Comparison of ENCODE assay signal across 1 cellular context in the genomic region with DNA sequence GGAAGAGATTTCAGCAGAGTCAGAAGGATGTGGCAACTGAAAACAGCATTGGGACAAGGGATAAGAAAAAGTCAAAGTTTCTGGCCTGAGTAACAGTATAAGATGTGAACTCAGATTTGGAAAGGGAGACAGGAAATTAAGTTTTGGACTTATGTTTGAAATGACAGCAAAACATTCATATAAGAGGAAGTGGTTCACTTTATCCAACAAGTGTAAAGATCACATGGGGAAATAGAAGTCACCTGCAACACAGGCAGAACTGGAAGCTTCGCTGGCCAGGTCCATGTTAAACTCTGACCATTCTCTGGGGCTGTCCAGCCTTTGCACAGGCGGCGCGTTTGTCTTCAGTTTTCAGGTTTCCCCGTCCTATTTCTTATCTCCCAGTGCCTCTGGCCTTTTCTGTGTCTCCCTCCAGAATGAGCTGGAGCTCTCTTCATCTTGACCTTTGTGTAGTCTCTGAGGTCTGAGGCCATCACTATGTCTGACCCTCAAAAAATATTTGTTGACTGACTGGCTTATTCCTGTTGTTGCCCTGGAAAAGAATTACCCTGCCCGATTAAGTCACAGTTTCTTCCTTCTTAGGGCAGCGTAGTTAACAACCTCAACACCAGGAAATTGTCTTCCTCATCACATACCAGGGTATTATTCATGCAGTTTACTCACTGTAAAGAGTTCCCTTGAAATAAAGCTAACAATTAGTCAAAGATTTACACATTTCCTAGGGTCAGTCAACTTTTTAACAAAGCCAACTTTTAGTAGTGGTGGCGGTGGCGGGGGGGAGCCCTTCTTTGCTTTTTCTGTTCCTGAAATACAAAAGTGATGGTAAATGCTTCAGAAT.
TF ChIP-seq lines count a peak whose summit lies in the region.

No MANE protein-coding gene starts in this region.

TF ChIP-seq in K562, 482 proteins besides CTCF, POLR2A, EP300 and RAD21 (continued from another document):
- TF ChIP-seq SP2 (IDR thresholded peaks at IDR 0.05; ENCODE audit: extremely low read depth, low read depth, low read length, poor library complexity, severe bottlenecking) (no peak), DACH1 (IDR thresholded peaks at IDR 0.05; ENCODE audit: partially characterized antibody) (no peak), SNIP1 (IDR thresholded peaks at IDR 0.05; ENCODE audit: low read depth) (no peak), SAFB (IDR thresholded peaks at IDR 0.05; ENCODE audit: borderline replicate concordance, low read depth, low read length) (no peak), ETV1 (tag; conservative IDR thresholded peaks at IDR 0.05; ENCODE audit: low read depth) (0 out of 2 replicates have a peak, but pooled peaks have one; percentile 9), SPI1 (IDR thresholded peaks at IDR 0.05; ENCODE audit: borderline replicate concordance, low read depth, low read length) (peak; percentile 74), E2F8 (IDR thresholded peaks at IDR 0.05; ENCODE audit: low read depth, partially characterized antibody) (no peak), ZNF584 (CRISPR knock-in tag; IDR thresholded peaks at IDR 0.05; ENCODE audit: low read depth) (no peak), HMG20B (CRISPR knock-in tag; IDR thresholded peaks at IDR 0.05) (no peak), ZNF197 (CRISPR knock-in tag; IDR thresholded peaks at IDR 0.05; ENCODE audit: low read depth) (no peak), FOXM1 (IDR thresholded peaks at IDR 0.05; ENCODE audit: low read depth) (no peak), FOXM1 (CRISPR knock-in tag; IDR thresholded peaks at IDR 0.05; ENCODE audit: low read depth) (no peak), KDM5B (IDR thresholded peaks at IDR 0.05; ENCODE audit: insufficient replicate concordance, low read depth, low read length) (no peak)
- TF ChIP-seq, protein P1, sequence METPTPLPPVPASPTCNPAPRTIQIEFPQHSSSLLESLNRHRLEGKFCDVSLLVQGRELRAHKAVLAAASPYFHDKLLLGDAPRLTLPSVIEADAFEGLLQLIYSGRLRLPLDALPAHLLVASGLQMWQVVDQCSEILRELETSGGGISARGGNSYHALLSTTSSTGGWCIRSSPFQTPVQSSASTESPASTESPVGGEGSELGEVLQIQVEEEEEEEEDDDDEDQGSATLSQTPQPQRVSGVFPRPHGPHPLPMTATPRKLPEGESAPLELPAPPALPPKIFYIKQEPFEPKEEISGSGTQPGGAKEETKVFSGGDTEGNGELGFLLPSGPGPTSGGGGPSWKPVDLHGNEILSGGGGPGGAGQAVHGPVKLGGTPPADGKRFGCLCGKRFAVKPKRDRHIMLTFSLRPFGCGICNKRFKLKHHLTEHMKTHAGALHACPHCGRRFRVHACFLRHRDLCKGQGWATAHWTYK (CRISPR knock-in tag; IDR thresholded peaks at IDR 0.05) = no peak
